ENCODE assay signal across 19 cellular contexts in the genomic region with DNA sequence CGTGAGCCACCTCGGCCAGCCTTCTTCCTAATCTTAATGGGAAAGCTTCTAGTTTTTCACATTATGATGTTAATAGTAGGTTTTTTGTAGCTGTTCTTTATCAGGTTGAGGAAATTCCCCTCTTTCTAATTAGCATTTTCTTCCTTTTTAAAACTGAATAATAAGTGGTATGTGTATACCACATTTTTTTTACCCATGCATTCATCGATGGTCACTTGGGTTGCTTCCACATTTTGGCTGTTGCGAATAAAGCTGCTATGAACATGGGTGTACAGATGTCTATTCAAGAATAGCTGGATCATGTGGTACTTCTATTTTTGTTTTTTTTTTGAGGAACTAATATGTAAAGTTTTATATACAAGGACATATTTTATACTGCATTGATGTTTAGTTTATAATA.
"Had no signal": no experiment of that assay in that cellular context is flagged by ENCODE, and none has a peak within 500 bp of the region (broad histone marks: within the 10 kb centered on the region; RNA-seq: fewer than 3 reads in every experiment).

No MANE protein-coding gene starts in this region.

- H3K4me1 ChIP-seq: colonic mucosa, lower lobe of right lung, psoas muscle, right lobe of liver had no signal

- H3K27me3 ChIP-seq: colonic mucosa, foreskin keratinocyte, left lung, neutrophil, right lobe of liver had no signal

- H3K4me3 ChIP-seq: colonic mucosa, left lung, lower lobe of right lung, psoas muscle, right lobe of liver had no signal

- DNase-seq: colonic mucosa; effector CD4-positive, alpha-beta T cell; endodermal cell; erythroblast; foreskin keratinocyte; immature natural killer cell; left lung; lower lobe of right lung; mesenchymal stem cell; naive thymus-derived CD8-positive, alpha-beta T cell; psoas muscle; retina; right lobe of liver; stimulated activated CD4-positive, alpha-beta T cell treated with anti-CD3 and anti-CD28 coated beads, Interleukin-15, amount 100 ng/mL, for 24 hours; stimulated activated CD4-positive, alpha-beta T cell treated with anti-CD3 and anti-CD28 coated beads, Interleukin-2, amount 100 ng/mL, for 24 hours; stimulated activated CD4-positive, alpha-beta T cell treated with anti-CD3 and anti-CD28 coated beads, Interleukin-4, amount 100 ng/mL, for 4 hours; stimulated activated naive CD4-positive, alpha-beta T cell treated with Interleukin-2 at 50 U/mL for 16 hours; trophoblast cell had no signal

- H3K9me3 ChIP-seq: colonic mucosa, lower lobe of right lung, neutrophil, psoas muscle, right lobe of liver had no signal

- H3K4me3 Mint-ChIP-seq: endodermal cell; immature natural killer cell; naive thymus-derived CD8-positive, alpha-beta T cell had no signal

- H3K27ac ChIP-seq: colonic mucosa, foreskin keratinocyte, left lung, lower lobe of right lung, neutrophil, psoas muscle, right lobe of liver had no signal

- H3K9me3 Mint-ChIP-seq: immature natural killer cell had no signal

- H3K4me1 Mint-ChIP-seq: endodermal cell had no signal

- ATAC-seq: foreskin keratinocyte; left lung; lower lobe of right lung; naive thymus-derived CD8-positive, alpha-beta T cell; psoas muscle; right lobe of liver had no signal

- H3K27ac Mint-ChIP-seq: endodermal cell; naive thymus-derived CD8-positive, alpha-beta T cell had no signal

- H3K27me3 Mint-ChIP-seq: naive thymus-derived CD8-positive, alpha-beta T cell had no signal
